Comparison of ENCODE assay signal across 28 cellular contexts in genomic region chr12:3545121-3545796, GRCh38. TPM values are rescaled to one million over a fixed set of nuclear protein-coding genes. Genes with fewer than 3 reads are reported as not detected.
"Had no signal": no experiment of that assay in that cellular context is flagged by ENCODE, and none has a peak within 500 bp of the region (broad histone marks: within the 10 kb centered on the region; RNA-seq: fewer than 3 reads in every experiment).

No MANE protein-coding gene starts in this region.

- H3K4me1 ChIP-seq: gastroesophageal sphincter, left lung, sigmoid colon, stomach had no signal

- DNase-seq: activated CD4-positive, alpha-beta memory T cell treated with anti-CD3 and anti-CD28 coated beads for 36 hours; activated CD4-positive, alpha-beta T cell treated with anti-CD3 and anti-CD28 coated beads, Interleukin-2, amount 10 ng/mL, durations not matched to agents 24 days and 14 days; activated CD4-positive, CD25-positive, alpha-beta regulatory T cell treated with anti-CD3 and anti-CD28 coated beads, Interleukin-2, amount 50 U/mL, for 72 hours; activated gamma-delta T cell treated with Interleukin-2 at 50 U/mL for 16 hours; activated naive CD4-positive, alpha-beta T cell treated with anti-CD3 and anti-CD28 coated beads, Interleukin-2, amount 50 U/mL, for 16 hours; activated T-cell treated with anti-CD3 and anti-CD28 coated beads, Interleukin-2, amount 50 U/mL, for 4 hours; amniotic stem cell; brain microvascular endothelial cell; endodermal cell; head of caudate nucleus; hippocampal formation; left lung; sigmoid colon; stimulated activated CD4-positive, alpha-beta T cell treated with anti-CD3 and anti-CD28 coated beads, Interleukin-4, amount 100 ng/mL, for 4 hours; stimulated activated CD8-positive, alpha-beta memory T cell treated with anti-CD3 and anti-CD28 coated beads, Interleukin-4, amount 100 ng/mL, for 48 hours; stimulated activated naive B cell treated with anti-CD40 and anti-IgM and Interleukin-4, amounts not matched to agents 10 μg/mL and 1 μg/mL and 100 μg/mL, for 72 hours; stomach; T-helper 2 cell; thyroid gland had no signal

- H3K9me3 ChIP-seq: left lung, sigmoid colon, stomach, thyroid gland had no signal

- H3K4me3 ChIP-seq: gastroesophageal sphincter, left lung, lung, sigmoid colon, stomach, thyroid gland had no signal

- H3K27me3 ChIP-seq: brain microvascular endothelial cell, thyroid gland had no signal

- FAIRE-seq: astrocyte, small intestine had no signal

- H3K36me3 ChIP-seq: brain microvascular endothelial cell, gastroesophageal sphincter, left lung, sigmoid colon, stomach, thyroid gland had no signal

- ATAC-seq: activated T-cell treated with anti-CD3 and anti-CD28 coated beads, Interleukin-2, amount 50 U/mL, for 4 hours; activated T-helper 17 cell treated with anti-CD3 and anti-CD28 coated beads, Interleukin-2, amount 50 U/mL, for 72 hours; gastroesophageal sphincter; left lung; stimulated activated naive B cell treated with anti-CD40 and anti-IgM and Interleukin-4, amounts not matched to agents 10 μg/mL and 1 μg/mL and 100 μg/mL, for 72 hours had no signal

- H3K27ac ChIP-seq: brain microvascular endothelial cell, gastroesophageal sphincter, left lung, sigmoid colon, stomach, thyroid gland had no signal

RNA-seq across cellular contexts. Expression of gene PRMT8, which starts 54.3 kb away (rescaled TPM):
- total RNA-seq: activated CD4-positive, alpha-beta memory T cell treated with anti-CD3 and anti-CD28 coated beads for 36 hours; activated CD4-positive, alpha-beta T cell treated with anti-CD3 and anti-CD28 coated beads, Interleukin-2, amount 10 ng/mL, durations not matched to agents 24 days and 14 days; activated T-cell treated with anti-CD3 and anti-CD28 coated beads, Interleukin-2, amount 50 U/mL, for 4 hours; activated T-helper 17 cell treated with anti-CD3 and anti-CD28 coated beads, Interleukin-2, amount 50 U/mL, for 72 hours; kidney epithelial cell; mucosa of gallbladder; posterior vena cava; stomach; urinary bladder had no signal
- polyA plus RNA-seq: stomach, urinary bladder had no signal
